Comparison of ENCODE assay signal across 8 cellular contexts in the genomic region with DNA sequence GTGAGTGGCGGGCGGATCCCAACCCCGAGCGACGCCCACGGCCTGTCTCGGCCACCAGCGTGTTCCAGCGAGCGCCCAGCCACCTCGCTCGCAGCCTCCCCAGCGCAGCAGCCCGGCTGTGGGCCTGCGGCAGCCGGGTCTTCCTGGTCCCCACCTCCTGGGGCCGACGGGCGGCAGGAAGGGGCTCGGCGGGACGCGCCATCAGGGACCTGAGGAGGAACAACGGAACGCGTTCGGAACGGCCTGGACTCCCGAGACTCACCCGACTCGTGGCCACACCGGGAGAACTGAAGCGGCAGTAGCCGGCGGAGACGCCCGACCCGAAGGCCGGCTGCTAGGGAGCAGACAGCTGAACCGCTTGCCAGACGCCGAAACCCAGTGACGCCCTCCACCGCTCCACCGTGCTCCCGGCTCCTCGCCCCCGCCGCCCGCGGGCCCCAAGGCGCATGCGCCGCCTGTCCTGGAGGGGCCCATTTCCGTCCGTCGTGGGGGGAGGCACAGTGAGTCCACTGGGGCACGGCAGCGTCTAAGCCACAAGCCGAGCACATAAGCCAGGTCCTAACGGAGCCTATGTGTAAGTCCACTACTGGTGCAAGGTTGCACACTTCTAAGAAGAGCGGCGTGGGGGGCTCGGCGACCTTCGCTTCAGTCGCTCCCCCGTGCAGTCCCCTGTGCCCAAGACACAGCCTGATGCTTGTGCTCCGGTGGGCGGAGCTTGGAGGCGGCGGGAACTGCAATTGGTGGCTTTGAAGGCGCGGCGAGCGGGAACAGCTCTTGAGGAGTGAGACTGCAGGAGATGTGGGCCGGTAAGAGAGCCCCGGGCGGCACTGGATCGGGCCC. TPM values are rescaled to one million over a fixed set of nuclear protein-coding genes. Genes with fewer than 3 reads are reported as not detected.
DNase-seq lines count a peak whose midpoint lies in the region; ATAC-seq and TF ChIP-seq lines count a peak whose summit lies in the region.

A gene with protein sequence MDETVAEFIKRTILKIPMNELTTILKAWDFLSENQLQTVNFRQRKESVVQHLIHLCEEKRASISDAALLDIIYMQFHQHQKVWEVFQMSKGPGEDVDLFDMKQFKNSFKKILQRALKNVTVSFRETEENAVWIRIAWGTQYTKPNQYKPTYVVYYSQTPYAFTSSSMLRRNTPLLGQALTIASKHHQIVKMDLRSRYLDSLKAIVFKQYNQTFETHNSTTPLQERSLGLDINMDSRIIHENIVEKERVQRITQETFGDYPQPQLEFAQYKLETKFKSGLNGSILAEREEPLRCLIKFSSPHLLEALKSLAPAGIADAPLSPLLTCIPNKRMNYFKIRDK (plus strand): TSS at position 743 of the 840 bp plus-strand sequence. CDS start 4,726 bp downstream, outside the sequence.
A gene (minus strand): TSS at position 414 of the 840 bp plus-strand sequence. CDS start 9,491 bp downstream, outside the sequence.

- no peaks in the 10 kb centered on the region for H3K27me3 Mint-ChIP-seq in activated T-cell treated with anti-CD3 and anti-CD28 coated beads, Interleukin-2, amount 50 U/mL, for 24 hours

- H3K36me3 Mint-ChIP-seq in activated T-cell treated with anti-CD3 and anti-CD28 coated beads, Interleukin-2, amount 50 U/mL, for 24 hours (ENCODE audit: low read depth), result peaks cover 71% of the 10 kb centered on the region

- peak; percentile 78 for ATAC-seq in GM21737 (IDR thresholded peaks at IDR 0.05; ENCODE audit: unreplicated experiment)

- H3K9ac ChIP-seq in mucosa of rectum (ENCODE audit: low read depth in 1 of 2, low read length in 2 of 2), result peak within 1 kb of the TSS; percentile 98 to 100

- peaks cover 64% of the 10 kb centered on the region for H3K4me1 Mint-ChIP-seq in activated T-cell treated with anti-CD3 and anti-CD28 coated beads, Interleukin-2, amount 50 U/mL, for 24 hours (ENCODE audit: low read depth)

- H3K27ac ChIP-seq in mucosa of rectum (ENCODE audit: low read depth in 2 of 2, low read length in 2 of 2), result peak within 1 kb of the TSS; percentile 100

- peak within 1 kb of the TSS; percentile 100 for H3K27ac Mint-ChIP-seq in activated T-cell treated with anti-CD3 and anti-CD28 coated beads, Interleukin-2, amount 50 U/mL, for 24 hours

- TF ChIP-seq POLR2A in erythroblast (IDR thresholded peaks at IDR 0.05; ENCODE audit: low read length), result peak; percentile 92

- H3K9me3 Mint-ChIP-seq in activated T-cell treated with anti-CD3 and anti-CD28 coated beads, Interleukin-2, amount 50 U/mL, for 24 hours, result no peaks in the 10 kb centered on the region

- no peaks in the 10 kb centered on the region for H3K36me3 ChIP-seq in mucosa of rectum (ENCODE audit: control insufficient read depth in 2 of 2, insufficient read depth in 2 of 2, low read length in 2 of 2)

- H3K4me1 ChIP-seq in mucosa of rectum (ENCODE audit: control insufficient read depth in 2 of 2, insufficient read depth in 2 of 2, low read length in 2 of 2), result peaks cover 12 to 20% of the 10 kb centered on the region in 2 donors

- H3K4me3 Mint-ChIP-seq in activated T-cell treated with anti-CD3 and anti-CD28 coated beads, Interleukin-2, amount 50 U/mL, for 24 hours, result peak within 1 kb of the TSS; percentile 92

- no peaks in the 10 kb centered on the region for H3K9me3 ChIP-seq in mucosa of rectum (ENCODE audit: control insufficient read depth in 2 of 2, low read length in 2 of 2)

- DNase-seq in DMS53 treated with DMSO at 0.1 percent for 48 hours (lab: John Stamatoyannopoulos, UW; ENCODE audit: unreplicated experiment) (peak; percentile 80), KG1 (lab: John Stamatoyannopoulos, UW) (peak; percentile 98), erythroblast (lab: John Stamatoyannopoulos, UW) (peak; percentile 99)
- peak; percentile 98 for DNase-seq in activated T-cell treated with anti-CD3 and anti-CD28 coated beads, Interleukin-2, amount 50 U/mL, for 24 hours
- DNase-seq in stimulated activated CD8-positive, alpha-beta memory T cell treated with anti-CD3 and anti-CD28 coated beads, Interleukin-4, amount 100 ng/mL, for 4 hours (ENCODE audit: low read depth in 2 of 2, low spot score in 1 of 2), result peak; percentile 93

- H3K27me3 ChIP-seq in mucosa of rectum (ENCODE audit: control insufficient read depth in 2 of 2, insufficient read depth in 2 of 2, low read length in 2 of 2), result no peaks in the 10 kb centered on the region

- peak within 1 kb of the TSS; percentile 86 to 99 for H3K4me3 ChIP-seq in mucosa of rectum (ENCODE audit: low read length in 2 of 2)

TF ChIP-seq in PFSK-1, 5 proteins besides CTCF, POLR2A, EP300 and RAD21:
- peak; percentile 54 for TF ChIP-seq POLR2AphosphoS5 (IDR thresholded peaks at IDR 0.05; ENCODE audit: low read depth, low read length)
- no peak for TF ChIP-seq SIN3A (IDR thresholded peaks at IDR 0.05; ENCODE audit: borderline replicate concordance, insufficient read depth, low read length)
- TF ChIP-seq FOXP2 (optimal IDR thresholded peaks at IDR 0.05; ENCODE audit: borderline replicate concordance, extremely low read depth, extremely low read length, insufficient read depth), result peak; percentile 73
- TF ChIP-seq TAF1 (IDR thresholded peaks at IDR 0.05; ENCODE audit: borderline replicate concordance, insufficient read depth, low read length), result peak; percentile 48; the same call in 1 of the 2 replicates
- TF ChIP-seq, protein P1, sequence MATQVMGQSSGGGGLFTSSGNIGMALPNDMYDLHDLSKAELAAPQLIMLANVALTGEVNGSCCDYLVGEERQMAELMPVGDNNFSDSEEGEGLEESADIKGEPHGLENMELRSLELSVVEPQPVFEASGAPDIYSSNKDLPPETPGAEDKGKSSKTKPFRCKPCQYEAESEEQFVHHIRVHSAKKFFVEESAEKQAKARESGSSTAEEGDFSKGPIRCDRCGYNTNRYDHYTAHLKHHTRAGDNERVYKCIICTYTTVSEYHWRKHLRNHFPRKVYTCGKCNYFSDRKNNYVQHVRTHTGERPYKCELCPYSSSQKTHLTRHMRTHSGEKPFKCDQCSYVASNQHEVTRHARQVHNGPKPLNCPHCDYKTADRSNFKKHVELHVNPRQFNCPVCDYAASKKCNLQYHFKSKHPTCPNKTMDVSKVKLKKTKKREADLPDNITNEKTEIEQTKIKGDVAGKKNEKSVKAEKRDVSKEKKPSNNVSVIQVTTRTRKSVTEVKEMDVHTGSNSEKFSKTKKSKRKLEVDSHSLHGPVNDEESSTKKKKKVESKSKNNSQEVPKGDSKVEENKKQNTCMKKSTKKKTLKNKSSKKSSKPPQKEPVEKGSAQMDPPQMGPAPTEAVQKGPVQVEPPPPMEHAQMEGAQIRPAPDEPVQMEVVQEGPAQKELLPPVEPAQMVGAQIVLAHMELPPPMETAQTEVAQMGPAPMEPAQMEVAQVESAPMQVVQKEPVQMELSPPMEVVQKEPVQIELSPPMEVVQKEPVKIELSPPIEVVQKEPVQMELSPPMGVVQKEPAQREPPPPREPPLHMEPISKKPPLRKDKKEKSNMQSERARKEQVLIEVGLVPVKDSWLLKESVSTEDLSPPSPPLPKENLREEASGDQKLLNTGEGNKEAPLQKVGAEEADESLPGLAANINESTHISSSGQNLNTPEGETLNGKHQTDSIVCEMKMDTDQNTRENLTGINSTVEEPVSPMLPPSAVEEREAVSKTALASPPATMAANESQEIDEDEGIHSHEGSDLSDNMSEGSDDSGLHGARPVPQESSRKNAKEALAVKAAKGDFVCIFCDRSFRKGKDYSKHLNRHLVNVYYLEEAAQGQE (IDR thresholded peaks at IDR 0.05; ENCODE audit: insufficient read depth in 1 of 2, low read depth in 2 of 2, low read length in 2 of 2), result 0 out of 4 replicates have a peak, but pooled peaks of 1 of the 2 experiments have one; percentile 6

RNA-seq across cellular contexts. Expression of the first gene that starts in this region (rescaled TPM):
- 29.4 TPM for polyA plus RNA-seq in PFSK-1 (2012; ENCODE audit: insufficient read length, low read depth)

RNA-seq across cellular contexts. Expression of the second gene that starts in this region (rescaled TPM):
- 58.7 TPM for polyA plus RNA-seq in PFSK-1 (2012; ENCODE audit: insufficient read length, low read depth)

Comparison
In these comparisons a context has a peak if more than half of its experiments do, and no peak if none do; other contexts are left out.
1. Peak in every context shown above with its lines: DNase-seq, ATAC-seq, H3K4me3 ChIP-seq and H3K27ac ChIP-seq.